15 cellular contexts compared by ENCODE assay signal in genomic region chr9:90021216-90021906, GRCh38.
DNase-seq lines count a peak whose midpoint lies in the region; ATAC-seq and TF ChIP-seq lines count a peak whose summit lies in the region.
"Had no signal": no experiment of that assay in that cellular context is flagged by ENCODE, and none has a peak within 500 bp of the region (broad histone marks: within the 10 kb centered on the region; RNA-seq: fewer than 3 reads in every experiment).

No MANE protein-coding gene starts in this region.

- TF ChIP-seq POLR2A in esophagus muscularis mucosa (IDR thresholded peaks at IDR 0.05; ENCODE audit: low read depth), result no peak

- H3K4me3 ChIP-seq in RWPE2 (ENCODE audit: severe bottlenecking) (no peak overlapping the region), esophagus muscularis mucosa (no peak overlapping the region), parathyroid adenoma (ENCODE audit: low read depth, low read length) (no peak overlapping the region), thoracic aorta (no peak overlapping the region)

- no peaks in the 10 kb centered on the region for H3K27me3 ChIP-seq in RWPE2 (ENCODE audit: insufficient read depth, poor library complexity, severe bottlenecking)
- no peaks in the 10 kb centered on the region for H3K27me3 ChIP-seq in esophagus muscularis mucosa
- no peaks in the 10 kb centered on the region for H3K27me3 ChIP-seq in parathyroid adenoma (ENCODE audit: control insufficient read depth, insufficient read depth, low read length)
- H3K27me3 ChIP-seq in thoracic aorta (replicated peaks; ENCODE audit: insufficient read depth), result no peaks in the 10 kb centered on the region

- no peak overlapping the region for H3K4me2 ChIP-seq in parathyroid adenoma (ENCODE audit: low read length)

- intact Hi-C loops in esophagus muscularis mucosa (cut with DNase I), result no loop called here

- peak overlapping the region; percentile 53 for H3K27ac ChIP-seq in RWPE2 (ENCODE audit: poor library complexity, severe bottlenecking)
- peak overlapping the region in 3 of 4 donors; percentile 3 to 73 (median 58) for H3K27ac ChIP-seq in esophagus muscularis mucosa (replicated peaks in 1 of 4)
- H3K27ac ChIP-seq in parathyroid adenoma, result peak overlapping the region; percentile 56
- peak overlapping the region; percentile 38 to 48 for H3K27ac ChIP-seq in thoracic aorta
- H3K27ac ChIP-seq: C4-2B had no signal

- no peak for TF ChIP-seq CTCF in RWPE2 (IDR thresholded peaks at IDR 0.05; ENCODE audit: poor library complexity, severe bottlenecking)
- TF ChIP-seq CTCF in esophagus muscularis mucosa (IDR thresholded peaks at IDR 0.05), result no peak
- no peak for TF ChIP-seq CTCF in parathyroid adenoma (IDR thresholded peaks at IDR 0.05)
- TF ChIP-seq CTCF in thoracic aorta (IDR thresholded peaks at IDR 0.05), result no peak

- no peak for DNase-seq in RWPE2 (ENCODE audit: low spot score)
- no peak for DNase-seq in esophagus muscularis mucosa (ENCODE audit: extremely low spot score)
- DNase-seq in thoracic aorta (ENCODE audit: low spot score), result no peak
- DNase-seq in ecto neural progenitor cell (ENCODE audit: low spot score), result no peak
- no peak for DNase-seq in stimulated activated CD4-positive, alpha-beta T cell treated with anti-CD3 and anti-CD28 coated beads, Interleukin-12 subunit alpha, Interleukin-12 subunit beta, amount 100 ng/mL, for 4 hours
- no peak for DNase-seq in globus pallidus (ENCODE audit: low spot score)
- DNase-seq: CD4-positive, alpha-beta memory T cell; DMS153; DMS79 treated with DMSO at 0.1 percent for 48 hours; GF-D8; GOT3; H9 had no signal

- H3K79me2 ChIP-seq in parathyroid adenoma, result no peaks in the 10 kb centered on the region

- H3K36me3 ChIP-seq in RWPE2 (ENCODE audit: low read depth) (no peaks in the 10 kb centered on the region), esophagus muscularis mucosa (no peaks in the 10 kb centered on the region), parathyroid adenoma (ENCODE audit: control insufficient read depth, insufficient read depth, low read length) (no peaks in the 10 kb centered on the region), thoracic aorta (no peaks in the 10 kb centered on the region)

- H3K9me3 ChIP-seq in RWPE2 (ENCODE audit: severe bottlenecking) (no peaks in the 10 kb centered on the region), esophagus muscularis mucosa (peaks cover 0 to 8% (median 0%) of the 10 kb centered on the region in 4 donors), parathyroid adenoma (ENCODE audit: control insufficient read depth, low read length) (no peaks in the 10 kb centered on the region), thoracic aorta (no peaks in the 10 kb centered on the region)

- TF ChIP-seq EP300 in esophagus muscularis mucosa (IDR thresholded peaks at IDR 0.05), result peak; percentile 55

- 83% methylated on average over 14 of the region's 14 CpGs for WGBS in esophagus muscularis mucosa

- H3K4me1 ChIP-seq in RWPE2 (ENCODE audit: insufficient read depth, poor library complexity, severe bottlenecking) (peaks cover 17% of the 10 kb centered on the region), esophagus muscularis mucosa (peaks cover 4 to 25% (median 20%) of the 10 kb centered on the region in 4 donors), parathyroid adenoma (peaks cover 14% of the 10 kb centered on the region), thoracic aorta (ENCODE audit: control insufficient read depth in 1 of 2, low read depth in 2 of 2) (peaks cover 13 to 49% of the 10 kb centered on the region in 2 donors)

- no peak overlapping the region for H2AFZ ChIP-seq in parathyroid adenoma

- H3K9ac ChIP-seq in parathyroid adenoma, result no peak overlapping the region

- ATAC-seq in RWPE2 (ENCODE audit: low read depth), result no peak
- no peak for ATAC-seq in thoracic aorta (ENCODE audit: insufficient number of reproducible peaks, low FRiP score, low read depth)
- ATAC-seq: HepG2 had no signal
